In the genomic region with DNA sequence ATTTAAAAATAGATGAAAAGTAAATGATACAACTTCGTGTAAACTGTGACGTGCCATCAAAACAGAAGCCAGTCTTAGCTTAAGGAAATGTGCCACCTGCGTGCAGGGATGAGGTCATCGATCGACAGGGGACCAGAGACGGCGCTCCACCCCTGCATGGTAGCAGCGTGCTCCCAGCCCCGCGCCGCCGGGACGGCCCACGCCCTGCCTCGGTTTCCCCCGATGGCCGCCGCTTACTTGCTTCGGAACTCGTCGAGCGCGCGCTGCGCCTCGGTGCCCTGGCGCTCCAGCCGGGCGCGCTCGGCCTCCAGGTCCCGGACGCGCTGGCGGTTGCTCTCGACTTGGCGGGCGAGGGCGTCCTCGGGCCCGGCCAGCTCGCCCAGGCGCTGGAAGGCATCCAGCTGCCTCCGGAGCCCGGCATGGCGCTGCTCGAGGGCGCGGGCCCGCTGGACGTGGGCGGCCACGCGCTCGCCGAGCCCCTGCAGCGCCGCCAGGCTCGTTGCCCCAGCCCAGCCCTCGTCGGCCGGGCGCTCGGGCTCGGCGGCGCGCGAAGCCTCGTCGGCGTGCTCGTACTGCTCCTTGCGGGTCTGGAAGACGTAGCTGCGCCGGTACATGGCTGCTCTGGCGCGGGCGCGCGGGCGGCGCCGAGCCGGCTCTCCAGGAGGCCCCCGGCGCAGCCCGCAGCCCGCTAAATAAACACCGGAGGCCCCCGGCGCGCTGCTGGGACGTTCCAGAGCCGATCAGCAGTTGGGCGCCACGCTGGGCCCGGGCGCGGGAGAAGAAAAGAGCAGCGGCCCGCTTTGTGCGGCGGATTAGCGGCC, we compare ENCODE assay signal across 8 cellular contexts. TPM values are rescaled to one million over a fixed set of nuclear protein-coding genes. Genes with fewer than 3 reads are reported as not detected.
DNase-seq lines count a peak whose midpoint lies in the region; ATAC-seq and TF ChIP-seq lines count a peak whose summit lies in the region.

A gene (minus strand): TSS at position 664 of the 821 bp plus-strand sequence. CDS start 50 bp downstream, at position 614.

- ATAC-seq in gastroesophageal sphincter (peak; percentile 75), HG02588 (IDR thresholded peaks at IDR 0.05; ENCODE audit: unreplicated experiment) (no peak)

- TF ChIP-seq EP300 in gastroesophageal sphincter (IDR thresholded peaks at IDR 0.05), result no peak

- intact Hi-C loops in thyroid gland (cut with DNase I), result loop anchor here (5.0 kb wide), 1 partner anchor 86 kb away; no protein-coding TSS in a partner anchor

- 5% methylated on average over 6 of the region's 106 CpGs; no CpG with 5 or more reads in 1 of the 2 donors for WGBS in gastroesophageal sphincter (ENCODE audit: low coverage in 1 of 2), 2 donors
- WGBS in thyroid gland, 2 donors, result 3 to 9% methylated on average over 5 to 42 of the region's 106 CpGs

- TF ChIP-seq CTCF in gastroesophageal sphincter (IDR thresholded peaks at IDR 0.05) (peak in 2 of 4 experiments; percentile 9 to 12), thyroid gland (IDR thresholded peaks at IDR 0.05) (no peak)

- H2AFZ ChIP-seq in neuron (ENCODE audit: low read depth, low read length), result peak within 1 kb of the TSS; percentile 13

- H3K27ac ChIP-seq in gastroesophageal sphincter, result peak within 1 kb of the TSS; percentile 45 to 88 (median 68)
- H3K27ac ChIP-seq in thyroid gland, result peak within 1 kb of the TSS; percentile 71 to 83 (median 80)

- peak within 1 kb of the TSS; percentile 62 to 67 for H3K4me3 ChIP-seq in gastroesophageal sphincter
- peak within 1 kb of the TSS; percentile 34 for H3K4me3 ChIP-seq in neuron (ENCODE audit: low read length)
- H3K4me3 ChIP-seq in thyroid gland (replicated peaks in 1 of 3), result peak within 1 kb of the TSS; percentile 35 to 60 (median 36)

- H3K4me1 ChIP-seq in gastroesophageal sphincter (peaks cover 0 to 32% (median 0%) of the 10 kb centered on the region in 3 donors), neuron (ENCODE audit: insufficient read depth, low read length) (peaks cover 9% of the 10 kb centered on the region), thyroid gland (peaks cover 4 to 7% of the 10 kb centered on the region in 2 donors)

- TF ChIP-seq POLR2A in gastroesophageal sphincter (IDR thresholded peaks at IDR 0.05) (no peak), thyroid gland (IDR thresholded peaks at IDR 0.05) (peak in 1 of 2 donors; percentile 39)

- H3K9me3 ChIP-seq in gastroesophageal sphincter, result no peaks in the 10 kb centered on the region
- H3K9me3 ChIP-seq in neuron (ENCODE audit: low read length), result no peaks in the 10 kb centered on the region
- H3K9me3 ChIP-seq in thyroid gland, result no peaks in the 10 kb centered on the region

- DNase-seq in DMS153 (lab: John Stamatoyannopoulos, UW), result peak; percentile 69
- DNase-seq in HS-5 (ENCODE audit: low read depth), result peak; percentile 5
- peak; percentile 59 for DNase-seq in OCI-M1 (lab: John Stamatoyannopoulos, UW)
- peak; percentile 17 for DNase-seq in activated gamma-delta T cell treated with Interleukin-2 at 50 U/mL for 16 hours
- peak; percentile 74 to 75 for DNase-seq in thyroid gland

- H3K27me3 ChIP-seq in gastroesophageal sphincter (no peaks in the 10 kb centered on the region), neuron (ENCODE audit: insufficient read depth, low read length) (peaks cover 35% of the 10 kb centered on the region), thyroid gland (no peaks in the 10 kb centered on the region)

- no peaks in the 10 kb centered on the region for H3K36me3 ChIP-seq in gastroesophageal sphincter
- no peaks in the 10 kb centered on the region for H3K36me3 ChIP-seq in neuron (ENCODE audit: insufficient read depth, low read length)
- H3K36me3 ChIP-seq in thyroid gland, result no peaks in the 10 kb centered on the region

RNA-seq across cellular contexts. Expression of the gene that starts here (rescaled TPM):
- 1 to 10 TPM; 2.0 to 5.9 (median 5.0) TPM for total RNA-seq in gastroesophageal sphincter
- total RNA-seq in thyroid gland, result 1 to 10 TPM; 2.7 to 8.7 (median 4.2) TPM

Comparison
In these comparisons a context has a peak if more than half of its experiments do, and no peak if none do; other contexts are left out.
1. DNase-seq: peak in every context shown above with its lines; median percentile 74 in thyroid gland; 69 in DMS153; 59 in OCI-M1; 17 in activated gamma-delta T cell treated with Interleukin-2 at 50 U/mL for 16 hours; 5 in HS-5.